8 cellular contexts compared by ENCODE assay signal in the genomic region with DNA sequence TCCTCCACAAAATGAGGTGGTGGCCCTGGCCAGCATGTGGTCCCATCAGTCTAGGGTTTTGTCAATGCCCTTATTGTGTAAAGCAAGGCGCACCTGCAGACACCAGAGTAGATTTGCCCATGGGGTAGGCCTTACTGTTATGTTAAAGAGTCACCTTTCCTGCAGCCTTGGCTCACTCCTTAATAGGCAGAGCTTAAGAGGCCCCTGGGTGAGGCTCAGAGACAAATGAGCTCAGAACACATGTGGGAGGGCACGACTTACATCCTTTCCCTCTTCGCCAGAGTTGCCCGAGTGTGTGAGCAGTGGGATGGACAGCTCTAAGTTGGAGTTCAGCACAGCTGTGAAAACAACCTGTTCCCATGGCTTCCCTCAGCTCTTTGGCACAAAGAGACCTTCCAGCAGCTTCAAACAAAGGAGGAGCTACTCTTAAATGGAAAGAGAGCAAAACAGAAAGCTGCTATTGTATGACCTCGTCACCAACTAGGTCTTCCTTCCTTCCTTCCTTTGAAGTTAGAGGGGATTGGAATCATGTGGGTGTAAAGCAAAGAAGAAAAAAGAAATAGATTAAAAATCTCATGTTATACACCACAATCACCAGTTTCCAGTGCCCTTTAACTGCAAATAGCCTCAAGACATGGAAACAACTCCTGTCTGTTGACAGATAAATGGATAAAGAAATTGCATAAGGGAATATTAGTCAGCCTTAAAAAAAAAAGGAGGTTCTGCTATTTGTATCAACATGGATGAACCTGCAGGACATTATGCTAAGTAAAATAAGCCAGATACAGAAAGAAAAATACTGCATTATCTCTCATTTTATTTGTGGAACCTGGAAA. TPM values are rescaled to one million over a fixed set of nuclear protein-coding genes. Genes with fewer than 3 reads are reported as not detected.
DNase-seq lines count a peak whose midpoint lies in the region; ATAC-seq lines count a peak whose summit lies in the region.

No MANE protein-coding gene starts in this region.

- DNase-seq in Jurkat, Clone E6-1 (ENCODE audit: low read depth, low spot score), result peak; percentile 33
- peak; percentile 20 for DNase-seq in activated CD4-positive, alpha-beta T cell treated with anti-CD3 and anti-CD28 coated beads, Interleukin-2, amount 10 ng/mL, durations not matched to agents 7 days and 5 days
- DNase-seq in fibroblast of the conjunctiva (ENCODE audit: low read depth) (peak; percentile 74), pulmonary artery endothelial cell (ENCODE audit: low read depth, low spot score) (peak; percentile 98), NCI-H2171 (lab: John Stamatoyannopoulos, UW) (no peak), epidermal melanocyte (ENCODE audit: insufficient read length, low spot score) (no peak)

- CTCF ChIA-PET in activated CD4-positive, alpha-beta T cell treated with anti-CD3 and anti-CD28 coated beads, Interleukin-2, amount 10 ng/mL, durations not matched to agents 7 days and 5 days (lab: Charles Lee), result interaction anchor here (0.5 to 1.1 kb wide), 4 partner anchors 12 to 202 kb away, joined by 3 to 5 read pairs (median 4); a partner anchor contains a TSS

- no peaks in the 10 kb centered on the region for H3K9me3 Mint-ChIP-seq in activated CD4-positive, alpha-beta T cell treated with anti-CD3 and anti-CD28 coated beads, Interleukin-2, amount 10 ng/mL, durations not matched to agents 7 days and 5 days

- POLR2A ChIA-PET in activated CD4-positive, alpha-beta T cell treated with anti-CD3 and anti-CD28 coated beads, Interleukin-2, amount 10 ng/mL, durations not matched to agents 7 days and 5 days (lab: Charles Lee), result interaction anchor here (1.5 kb wide), 1 partner anchor 12 kb away, joined by 6 read pairs; a partner anchor contains a TSS

- H3K36me3 Mint-ChIP-seq in activated CD4-positive, alpha-beta T cell treated with anti-CD3 and anti-CD28 coated beads, Interleukin-2, amount 10 ng/mL, durations not matched to agents 7 days and 5 days (ENCODE audit: low read depth), result no peaks in the 10 kb centered on the region

- H3K4me3 Mint-ChIP-seq in activated CD4-positive, alpha-beta T cell treated with anti-CD3 and anti-CD28 coated beads, Interleukin-2, amount 10 ng/mL, durations not matched to agents 7 days and 5 days, result peak overlapping the region; percentile 68

- ATAC-seq in HG03139 (IDR thresholded peaks at IDR 0.05; ENCODE audit: unreplicated experiment) (no peak), GM18868 (IDR thresholded peaks at IDR 0.05; ENCODE audit: unreplicated experiment) (no peak)

- peak overlapping the region; percentile 96 for H3K27ac Mint-ChIP-seq in activated CD4-positive, alpha-beta T cell treated with anti-CD3 and anti-CD28 coated beads, Interleukin-2, amount 10 ng/mL, durations not matched to agents 7 days and 5 days

- H3K27me3 Mint-ChIP-seq in activated CD4-positive, alpha-beta T cell treated with anti-CD3 and anti-CD28 coated beads, Interleukin-2, amount 10 ng/mL, durations not matched to agents 7 days and 5 days, result no peaks in the 10 kb centered on the region

- peaks cover 40% of the 10 kb centered on the region for H3K4me1 Mint-ChIP-seq in activated CD4-positive, alpha-beta T cell treated with anti-CD3 and anti-CD28 coated beads, Interleukin-2, amount 10 ng/mL, durations not matched to agents 7 days and 5 days

- no peak overlapping the region for H3K4me3 ChIP-seq in Jurkat, Clone E6-1 (ENCODE audit: low read length)

RNA-seq across cellular contexts. Expression of a gene that starts 11.9 kb away (rescaled TPM):
- 86.1 TPM for polyA plus RNA-seq in Jurkat, Clone E6-1 (2012; ENCODE audit: insufficient read depth, insufficient read length)
- 10 to 100 TPM; 83.2 to 87.3 TPM for total RNA-seq in activated CD4-positive, alpha-beta T cell treated with anti-CD3 and anti-CD28 coated beads, Interleukin-2, amount 10 ng/mL, durations not matched to agents 7 days and 5 days
- total RNA-seq in pulmonary artery endothelial cell, result 196 and 222 TPM in 2 replicates

Comparison
In these comparisons a context has a peak if more than half of its experiments do, and no peak if none do; other contexts are left out.
1. DNase-seq: peak in Jurkat, Clone E6-1 (single experiment), activated CD4-positive, alpha-beta T cell treated with anti-CD3 and anti-CD28 coated beads, Interleukin-2, amount 10 ng/mL, durations not matched to agents 7 days and 5 days (single experiment), fibroblast of the conjunctiva (single experiment) and pulmonary artery endothelial cell (single experiment); none in NCI-H2171 (single experiment) and epidermal melanocyte (single experiment).